In the genomic region with DNA sequence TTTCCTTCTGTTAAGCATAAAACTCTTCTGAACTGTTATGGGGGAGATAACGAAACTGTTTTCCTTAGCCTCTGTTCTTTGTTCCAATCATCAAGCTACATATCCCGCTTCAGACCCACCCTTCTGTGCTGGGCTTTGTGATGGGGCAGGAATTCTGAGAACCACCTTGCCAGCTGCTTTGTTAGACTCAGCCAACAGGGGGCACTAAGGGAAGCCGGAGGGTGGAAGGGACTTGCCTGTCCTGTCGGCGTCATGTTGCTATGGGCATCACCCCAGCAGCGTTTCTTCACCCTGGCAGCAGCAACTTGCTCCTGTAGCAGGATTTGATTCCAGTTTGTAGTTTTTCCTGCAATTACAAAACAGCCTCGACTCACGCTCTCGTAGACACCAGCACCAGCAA, we compare ENCODE assay signal across 8 cellular contexts.
DNase-seq lines count a peak whose midpoint lies in the region; ATAC-seq and TF ChIP-seq lines count a peak whose summit lies in the region.

No MANE protein-coding gene starts in this region.

- TF ChIP-seq POLR2A in gastroesophageal sphincter (IDR thresholded peaks at IDR 0.05) (no peak), testis (IDR thresholded peaks at IDR 0.05) (no peak)

- DNase-seq in AG04450 (ENCODE audit: low read depth, low spot score) (no peak), testis (peak; percentile 54)

- no peak overlapping the region for H3K4me3 ChIP-seq in AG04450 (ENCODE audit: low read depth, low read length)
- peak overlapping the region; percentile 1 to 11 for H3K4me3 ChIP-seq in gastroesophageal sphincter
- no peak overlapping the region for H3K4me3 ChIP-seq in testis

- WGBS in gastroesophageal sphincter (ENCODE audit: low coverage in 1 of 2), 2 donors, result 25 to 29% methylated on average over 1 to 5 of the region's 9 CpGs
- WGBS in testis, 2 donors, result 23 to 32% methylated on average over 5 to 9 of the region's 9 CpGs

- intact Hi-C loops in testis (cut with DNase I; ENCODE audit: low total_unique reads), result no loop called here

- no peak overlapping the region for H3K27ac ChIP-seq in AG04450 (ENCODE audit: low read depth, low read length)
- H3K27ac ChIP-seq in gastroesophageal sphincter, result peak overlapping the region in 3 of 4 donors; percentile 42 to 57 (median 56)
- H3K27ac ChIP-seq in testis, result no peak overlapping the region

- no peaks in the 10 kb centered on the region for H3K36me3 ChIP-seq in gastroesophageal sphincter
- no peaks in the 10 kb centered on the region for H3K36me3 ChIP-seq in testis (ENCODE audit: low read depth, missing control alignments)

- ATAC-seq in GM18498 (IDR thresholded peaks at IDR 0.05; ENCODE audit: unreplicated experiment) (peak; percentile 69), HG03342 (IDR thresholded peaks at IDR 0.05; ENCODE audit: unreplicated experiment) (peak; percentile 43), SK-N-SH treated with all-trans-retinoic acid at 6 μM for 48 hours (peak; percentile 57; the same call in 2 of the 3 replicates), gastroesophageal sphincter (peak; percentile 61), HG02763 (IDR thresholded peaks at IDR 0.05; ENCODE audit: unreplicated experiment) (no peak), HG02970 (IDR thresholded peaks at IDR 0.05; ENCODE audit: low FRiP score, unreplicated experiment) (no peak)

- no peak for TF ChIP-seq EP300 in gastroesophageal sphincter (IDR thresholded peaks at IDR 0.05)

- H3K9me3 ChIP-seq in AG04450 (ENCODE audit: control insufficient read depth, insufficient read depth, low read length) (no peaks in the 10 kb centered on the region), gastroesophageal sphincter (no peaks in the 10 kb centered on the region), testis (no peaks in the 10 kb centered on the region)

- CTCF ChIA-PET in AG04450 (lab: Charles Lee), result interaction anchor here (0.6 kb wide), 1 partner anchor 26 kb away, joined by 3 read pairs; no protein-coding TSS in a partner anchor

- POLR2A ChIA-PET in AG04450 (lab: Yijun Ruan, JAX), result no interaction called here

- H3K27me3 ChIP-seq in AG04450 (ENCODE audit: control insufficient read depth, insufficient read depth, low read length) (no peaks in the 10 kb centered on the region), gastroesophageal sphincter (no peaks in the 10 kb centered on the region), testis (no peaks in the 10 kb centered on the region)

- TF ChIP-seq CTCF in AG04450 (IDR thresholded peaks at IDR 0.05; ENCODE audit: low read depth, low read length), result peak; percentile 39
- TF ChIP-seq CTCF in gastroesophageal sphincter (IDR thresholded peaks at IDR 0.05), result peak; percentile 14 to 66 (median 47)
- TF ChIP-seq CTCF in testis (IDR thresholded peaks at IDR 0.05), result peak in 2 of 3 experiments; percentile 14 to 25

- H3K4me1 ChIP-seq in gastroesophageal sphincter, result peaks cover 0 to 42% (median 0%) of the 10 kb centered on the region in 3 donors
- no peaks in the 10 kb centered on the region for H3K4me1 ChIP-seq in testis

TF ChIP-seq in SK-N-SH treated with all-trans-retinoic acid at 6 μM for 48 hours, 23 proteins besides CTCF, POLR2A, EP300 and RAD21:
- no peak for TF ChIP-seq TCF4 (CRISPR knock-in tag; IDR thresholded peaks at IDR 0.05; ENCODE audit: borderline replicate concordance)
- no peak for TF ChIP-seq ZNF8 (CRISPR knock-in tag; IDR thresholded peaks at IDR 0.05)
- TF ChIP-seq ISL1 (CRISPR knock-in tag; IDR thresholded peaks at IDR 0.05), result no peak
- no peak for TF ChIP-seq ZFP30 (CRISPR knock-in tag; IDR thresholded peaks at IDR 0.05)
- TF ChIP-seq GLIS3 (CRISPR knock-in tag; IDR thresholded peaks at IDR 0.05), result no peak
- no peak for TF ChIP-seq OSR1 (CRISPR knock-in tag; IDR thresholded peaks at IDR 0.05)
- TF ChIP-seq ARNTL (CRISPR knock-in tag; IDR thresholded peaks at IDR 0.05; ENCODE audit: borderline replicate concordance, low read depth), result no peak
- no peak for TF ChIP-seq BACH2 (CRISPR knock-in tag; IDR thresholded peaks at IDR 0.05; ENCODE audit: borderline replicate concordance)
- TF ChIP-seq ZNF70 (CRISPR knock-in tag; IDR thresholded peaks at IDR 0.05), result no peak
- TF ChIP-seq ZC3H10 (CRISPR knock-in tag; IDR thresholded peaks at IDR 0.05), result no peak
- TF ChIP-seq TOX (CRISPR knock-in tag; IDR thresholded peaks at IDR 0.05; ENCODE audit: borderline replicate concordance), result no peak
- TF ChIP-seq, protein P1, sequence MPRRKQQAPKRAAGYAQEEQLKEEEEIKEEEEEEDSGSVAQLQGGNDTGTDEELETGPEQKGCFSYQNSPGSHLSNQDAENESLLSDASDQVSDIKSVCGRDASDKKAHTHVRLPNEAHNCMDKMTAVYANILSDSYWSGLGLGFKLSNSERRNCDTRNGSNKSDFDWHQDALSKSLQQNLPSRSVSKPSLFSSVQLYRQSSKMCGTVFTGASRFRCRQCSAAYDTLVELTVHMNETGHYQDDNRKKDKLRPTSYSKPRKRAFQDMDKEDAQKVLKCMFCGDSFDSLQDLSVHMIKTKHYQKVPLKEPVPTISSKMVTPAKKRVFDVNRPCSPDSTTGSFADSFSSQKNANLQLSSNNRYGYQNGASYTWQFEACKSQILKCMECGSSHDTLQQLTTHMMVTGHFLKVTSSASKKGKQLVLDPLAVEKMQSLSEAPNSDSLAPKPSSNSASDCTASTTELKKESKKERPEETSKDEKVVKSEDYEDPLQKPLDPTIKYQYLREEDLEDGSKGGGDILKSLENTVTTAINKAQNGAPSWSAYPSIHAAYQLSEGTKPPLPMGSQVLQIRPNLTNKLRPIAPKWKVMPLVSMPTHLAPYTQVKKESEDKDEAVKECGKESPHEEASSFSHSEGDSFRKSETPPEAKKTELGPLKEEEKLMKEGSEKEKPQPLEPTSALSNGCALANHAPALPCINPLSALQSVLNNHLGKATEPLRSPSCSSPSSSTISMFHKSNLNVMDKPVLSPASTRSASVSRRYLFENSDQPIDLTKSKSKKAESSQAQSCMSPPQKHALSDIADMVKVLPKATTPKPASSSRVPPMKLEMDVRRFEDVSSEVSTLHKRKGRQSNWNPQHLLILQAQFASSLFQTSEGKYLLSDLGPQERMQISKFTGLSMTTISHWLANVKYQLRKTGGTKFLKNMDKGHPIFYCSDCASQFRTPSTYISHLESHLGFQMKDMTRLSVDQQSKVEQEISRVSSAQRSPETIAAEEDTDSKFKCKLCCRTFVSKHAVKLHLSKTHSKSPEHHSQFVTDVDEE (CRISPR knock-in tag; IDR thresholded peaks at IDR 0.05), result no peak
- TF ChIP-seq ESRRG (CRISPR knock-in tag; IDR thresholded peaks at IDR 0.05), result no peak
TF ChIP-seq in SK-N-SH treated with all-trans-retinoic acid at 6 μM for 48 hours: peak in this region for 0.

Comparison
In these comparisons a context has a peak if more than half of its experiments do, and no peak if none do; other contexts are left out.
1. H3K27ac ChIP-seq: peak in gastroesophageal sphincter (3 of 4); none in AG04450 (single experiment) and testis (0 of 2).
2. H3K4me3 ChIP-seq: peak in gastroesophageal sphincter (2 of 2); none in AG04450 (single experiment) and testis (0 of 2).
3. ATAC-seq: peak in GM18498 (single experiment), HG03342 (single experiment), SK-N-SH treated with all-trans-retinoic acid at 6 μM for 48 hours (single experiment) and gastroesophageal sphincter (single experiment); none in HG02763 (single experiment) and HG02970 (single experiment).
4. Peak in every context shown above with its lines, with median percentiles within 50 percentile points of each other: CTCF ChIP-seq.